Comparison of ENCODE assay signal across 8 cellular contexts in genomic region chr15:64379216-64379960, GRCh38. TPM values are rescaled to one million over a fixed set of nuclear protein-coding genes. Genes with fewer than 3 reads are reported as not detected.
DNase-seq lines count a peak whose midpoint lies in the region; ATAC-seq and TF ChIP-seq lines count a peak whose summit lies in the region.

No MANE protein-coding gene starts in this region.

- CTCF ChIA-PET in activated CD4-positive, alpha-beta T cell treated with anti-CD3 and anti-CD28 coated beads for 36 hours (lab: Charles Lee) = no interaction called here

- H3K9me3 Mint-ChIP-seq in activated CD4-positive, alpha-beta T cell treated with anti-CD3 and anti-CD28 coated beads for 36 hours (ENCODE audit: low read depth) = no peaks in the 10 kb centered on the region
- peaks cover 0 to 2% (median 0%) of the 10 kb centered on the region in 5 experiments for H3K9me3 Mint-ChIP-seq in brain
- no peaks in the 10 kb centered on the region for H3K9me3 Mint-ChIP-seq in progenitor cell of endocrine pancreas (ENCODE audit: low read depth)

- H3K4me3 Mint-ChIP-seq in activated CD4-positive, alpha-beta T cell treated with anti-CD3 and anti-CD28 coated beads for 36 hours = peak overlapping the region; percentile 97
- H3K4me3 Mint-ChIP-seq in brain (peak overlapping the region; percentile 88 to 97 (median 93)), progenitor cell of endocrine pancreas (ENCODE audit: low read depth) (peak overlapping the region; percentile 71)

- H3K36me3 Mint-ChIP-seq in activated CD4-positive, alpha-beta T cell treated with anti-CD3 and anti-CD28 coated beads for 36 hours (ENCODE audit: low read depth) = peaks cover 29% of the 10 kb centered on the region
- H3K36me3 Mint-ChIP-seq in brain (peaks cover 5% of the 10 kb centered on the region), progenitor cell of endocrine pancreas (ENCODE audit: insufficient read depth) (no peaks in the 10 kb centered on the region)

- H3K27me3 Mint-ChIP-seq in activated CD4-positive, alpha-beta T cell treated with anti-CD3 and anti-CD28 coated beads for 36 hours = no peaks in the 10 kb centered on the region
- H3K27me3 Mint-ChIP-seq in brain (peaks cover 5% of the 10 kb centered on the region), progenitor cell of endocrine pancreas (no peaks in the 10 kb centered on the region)

- intact Hi-C loops in activated CD4-positive, alpha-beta T cell treated with anti-CD3 and anti-CD28 coated beads for 36 hours (cut with DNase I, micrococcal nuclease) = no loop called here
- intact Hi-C loops in cardiac septum (cut with DNase I) = no loop called here

- ATAC-seq in activated CD4-positive, alpha-beta T cell treated with anti-CD3 and anti-CD28 coated beads for 36 hours = no peak

- no peak overlapping the region for H3K27ac Mint-ChIP-seq in activated CD4-positive, alpha-beta T cell treated with anti-CD3 and anti-CD28 coated beads for 36 hours
- peak overlapping the region in 4 of 5 experiments; percentile 64 to 75 (median 66) for H3K27ac Mint-ChIP-seq in brain
- no peak overlapping the region for H3K27ac Mint-ChIP-seq in progenitor cell of endocrine pancreas

- DNase-seq in activated CD4-positive, alpha-beta T cell treated with anti-CD3 and anti-CD28 coated beads for 36 hours = no peak
- DNase-seq in activated CD4-positive, alpha-beta T cell treated with anti-CD3 and anti-CD28 coated beads, Interleukin-2, amount 50 U/mL, for 4 hours = no peak
- peak; percentile 36 for DNase-seq in NCI-H446 treated with DMSO at 0.1 percent for 48 hours (lab: John Stamatoyannopoulos, UW)
- DNase-seq in progenitor cell of endocrine pancreas (ENCODE audit: low spot score, unreplicated experiment) = no peak
- DNase-seq in GM19240 (ENCODE audit: insufficient read length, low spot score) = no peak
- DNase-seq in cardiac septum (ENCODE audit: low spot score) = no peak
- no peak for DNase-seq in NCI-H748 treated with DMSO at 0.1 percent for 48 hours (lab: John Stamatoyannopoulos, UW)

- H3K4me1 Mint-ChIP-seq in activated CD4-positive, alpha-beta T cell treated with anti-CD3 and anti-CD28 coated beads for 36 hours = peaks cover 15% of the 10 kb centered on the region
- peaks cover 27% of the 10 kb centered on the region for H3K4me1 Mint-ChIP-seq in brain
- peaks cover 11% of the 10 kb centered on the region for H3K4me1 Mint-ChIP-seq in progenitor cell of endocrine pancreas (ENCODE audit: low read depth)

- POLR2A ChIA-PET in activated CD4-positive, alpha-beta T cell treated with anti-CD3 and anti-CD28 coated beads for 36 hours (lab: Charles Lee) = interaction anchor here (0.6 to 0.7 kb wide), 3 partner anchors 43 to 344 kb away, joined by 3 to 5 read pairs (median 5); no protein-coding TSS in a partner anchor

- no peak for TF ChIP-seq CTCF in brain (conservative IDR thresholded peaks at IDR 0.05)
- TF ChIP-seq CTCF in progenitor cell of endocrine pancreas (IDR thresholded peaks at IDR 0.05; ENCODE audit: unreplicated experiment) = no peak

RNA-seq across cellular contexts. Expression of gene PCLAF, which starts 1.9 kb away (rescaled TPM):
- total RNA-seq in activated CD4-positive, alpha-beta T cell treated with anti-CD3 and anti-CD28 coated beads for 36 hours = 10 to 100 TPM; 41.4 to 97.6 TPM
- 14.7 TPM for polyA plus RNA-seq in brain (ENCODE audit: insufficient read depth, low read depth, low replicate concordance)
- total RNA-seq in progenitor cell of endocrine pancreas (25.0 and 33.7 TPM in 2 replicates), cardiac septum (0.19 TPM)

RNA-seq across cellular contexts. Expression of gene TRIP4, which starts 8.2 kb away (rescaled TPM):
- 10 to 100 TPM; 13.1 to 19.6 TPM for total RNA-seq in activated CD4-positive, alpha-beta T cell treated with anti-CD3 and anti-CD28 coated beads for 36 hours
- polyA plus RNA-seq in brain (ENCODE audit: insufficient read depth, low read depth, low replicate concordance) = 18.8 TPM
- 27.5 and 27.9 TPM in 2 replicates for total RNA-seq in progenitor cell of endocrine pancreas
- total RNA-seq in cardiac septum = 16.0 TPM

RNA-seq across cellular contexts. Expression of gene CSNK1G1, which starts 23.4 kb away (rescaled TPM):
- 10 to 100 TPM; 20.3 to 22.5 TPM for total RNA-seq in activated CD4-positive, alpha-beta T cell treated with anti-CD3 and anti-CD28 coated beads for 36 hours
- polyA plus RNA-seq in brain (ENCODE audit: insufficient read depth, low read depth, low replicate concordance) = 7.6 TPM
- total RNA-seq in progenitor cell of endocrine pancreas (24.5 and 27.7 TPM in 2 replicates), cardiac septum (8.3 TPM)

Comparison
In these comparisons a context has a peak if more than half of its experiments do, and no peak if none do; other contexts are left out.
1. H3K27ac Mint-ChIP-seq: peak in brain (4 of 5); none in activated CD4-positive, alpha-beta T cell treated with anti-CD3 and anti-CD28 coated beads for 36 hours (single experiment) and progenitor cell of endocrine pancreas (single experiment).
2. RNA of gene PCLAF, which starts 1.9 kb away (total RNA-seq): 41.4 to 97.6 TPM in activated CD4-positive, alpha-beta T cell treated with anti-CD3 and anti-CD28 coated beads for 36 hours and 25.0 to 33.7 TPM in progenitor cell of endocrine pancreas; 0.19 TPM in cardiac septum (single experiment); every median in the first group is over 10 times any median in the second.
3. Peak in every context shown above with its lines, with median percentiles within 50 percentile points of each other: H3K4me3 Mint-ChIP-seq.